ENCODE assay signal across 14 cellular contexts in the genomic region with DNA sequence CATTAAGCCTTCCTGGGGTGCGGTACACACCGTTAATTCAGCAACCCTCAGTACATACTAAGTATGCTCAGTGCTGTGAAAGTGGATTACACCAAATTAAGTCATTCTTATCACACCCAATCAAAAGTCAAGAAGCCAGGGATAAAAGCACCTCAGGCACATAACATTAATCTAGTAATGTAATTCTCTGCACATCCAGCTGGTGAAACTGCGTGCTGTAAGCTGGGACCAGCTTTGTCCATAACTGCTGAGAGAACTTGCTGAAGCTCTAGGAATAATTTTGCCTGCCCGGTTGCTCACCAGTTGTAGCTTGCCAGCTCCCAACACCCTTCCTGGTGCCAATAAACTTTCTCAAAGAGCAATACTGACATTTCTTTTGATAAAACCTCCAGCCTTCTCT. TPM values are rescaled to one million over a fixed set of nuclear protein-coding genes. Genes with fewer than 3 reads are reported as not detected.
DNase-seq lines count a peak whose midpoint lies in the region; ATAC-seq and TF ChIP-seq lines count a peak whose summit lies in the region.
"Had no signal": no experiment of that assay in that cellular context is flagged by ENCODE, and none has a peak within 500 bp of the region (broad histone marks: within the 10 kb centered on the region; RNA-seq: fewer than 3 reads in every experiment).

No MANE protein-coding gene starts in this region.

- DNase-seq in NCI-H748 (lab: John Stamatoyannopoulos, UW; ENCODE audit: unreplicated experiment) (peak; percentile 14), NCI-H748 treated with DMSO at 0.1 percent for 48 hours (lab: John Stamatoyannopoulos, UW) (no peak), SK-N-DZ (ENCODE audit: low spot score) (peak; percentile 44), foreskin fibroblast (peak; percentile 4 to 34), thoracic aorta (ENCODE audit: low spot score) (no peak), NCI-H1436 treated with DMSO at 0.1 percent for 48 hours (lab: John Stamatoyannopoulos, UW) (no peak), COLO829 (ENCODE audit: low spot score) (no peak)
- DNase-seq in activated T-cell treated with anti-CD3 and anti-CD28 coated beads, Interleukin-2, amount 50 U/mL, for 48 hours = no peak
- DNase-seq: activated CD4-positive, alpha-beta memory T cell treated with anti-CD3 and anti-CD28 coated beads, Interleukin-2, amount 10 ng/mL, durations not matched to agents 7 days and 5 days; CD8-positive, alpha-beta T cell; NCI-H1092; OCI-M1; upper lobe of right lung had no signal

- H3K27me3 ChIP-seq in thoracic aorta (replicated peaks; ENCODE audit: insufficient read depth) = no peaks in the 10 kb centered on the region

- no peak for TF ChIP-seq CTCF in foreskin fibroblast (IDR thresholded peaks at IDR 0.05; ENCODE audit: low read depth, low read length)
- TF ChIP-seq CTCF in thoracic aorta (IDR thresholded peaks at IDR 0.05) = peak; percentile 33

- no peak overlapping the region for H3K4me3 ChIP-seq in foreskin fibroblast (ENCODE audit: low read depth in 1 of 2, low read length in 2 of 2)
- H3K4me3 ChIP-seq in thoracic aorta = no peak overlapping the region
- H3K4me3 ChIP-seq: upper lobe of right lung had no signal

- no peaks in the 10 kb centered on the region for H3K36me3 ChIP-seq in thoracic aorta
- H3K36me3 ChIP-seq: upper lobe of right lung had no signal

- H3K27ac ChIP-seq in thoracic aorta = no peak overlapping the region
- H3K27ac ChIP-seq: upper lobe of right lung had no signal

- H3K4me1 ChIP-seq in thoracic aorta (ENCODE audit: control insufficient read depth in 1 of 2, low read depth in 2 of 2) = peaks cover 0 to 9% of the 10 kb centered on the region in 2 donors
- H3K4me1 ChIP-seq: upper lobe of right lung had no signal

- H3K9me3 ChIP-seq in thoracic aorta = no peaks in the 10 kb centered on the region
- H3K9me3 ChIP-seq: upper lobe of right lung had no signal

- ATAC-seq in thoracic aorta (ENCODE audit: insufficient number of reproducible peaks, low FRiP score, low read depth) = no peak
- ATAC-seq: CD8-positive, alpha-beta T cell had no signal

RNA-seq across cellular contexts. Expression of a gene that starts 44.9 kb away (rescaled TPM):
- not detected in 2 replicates for polyA plus RNA-seq in SK-N-DZ (2014; cell fraction: cytosol; rRNA removed)
- not detected in 2 replicates for polyA plus RNA-seq in SK-N-DZ (2014; cell fraction: nucleus; rRNA removed)
- 10 to 100 TPM in 1 of 2 donors, 1 to 10 TPM in 1; 4.1 to 17.0 TPM for total RNA-seq in thoracic aorta
- total RNA-seq: CD8-positive, alpha-beta T cell had no signal
- polyA plus RNA-seq: IgD-negative memory B cell had no signal

Comparison
In these comparisons a context has a peak if more than half of its experiments do, and no peak if none do; other contexts are left out.
1. DNase-seq: peak in NCI-H748 (single experiment), SK-N-DZ (single experiment) and foreskin fibroblast (2 of 2); none in NCI-H748 treated with DMSO at 0.1 percent for 48 hours (single experiment), thoracic aorta (single experiment), NCI-H1436 treated with DMSO at 0.1 percent for 48 hours (single experiment), COLO829 (single experiment) and activated T-cell treated with anti-CD3 and anti-CD28 coated beads, Interleukin-2, amount 50 U/mL, for 48 hours (0 of 2).